Comparison of ENCODE assay signal across 7 cellular contexts in the genomic region with DNA sequence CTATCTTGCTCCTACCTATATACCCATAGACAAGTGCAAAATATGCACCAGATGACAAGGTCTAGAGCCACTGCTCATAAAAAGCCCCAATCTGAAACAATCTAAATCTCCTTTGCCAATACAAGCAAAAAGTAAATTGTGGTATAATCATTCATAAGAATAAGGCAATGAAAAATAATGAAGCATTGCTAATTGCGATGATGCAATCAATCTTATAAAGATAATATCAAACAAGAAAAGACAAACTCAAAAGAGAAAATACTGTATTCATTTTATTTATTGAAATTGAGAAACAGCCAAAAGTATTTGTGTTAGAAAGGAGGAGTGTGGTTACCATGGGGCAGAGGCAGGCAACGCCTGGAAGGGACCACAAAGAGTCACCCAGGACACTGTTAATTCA.
"Had no signal": no experiment of that assay in that cellular context is flagged by ENCODE, and none has a peak within 500 bp of the region (broad histone marks: within the 10 kb centered on the region; RNA-seq: fewer than 3 reads in every experiment).

No MANE protein-coding gene starts in this region.

- FAIRE-seq: HTR-8/SVneo had no signal

- H3K4me3 Mint-ChIP-seq: IgD-negative memory B cell had no signal

- H3K36me3 Mint-ChIP-seq: IgD-negative memory B cell had no signal

- H3K4me1 Mint-ChIP-seq: IgD-negative memory B cell had no signal

- H3K27ac Mint-ChIP-seq: IgD-negative memory B cell had no signal

- H3K9ac ChIP-seq: KMS-11 had no signal

- H3K4me2 ChIP-seq: KMS-11 had no signal

- DNase-seq: Karpas-422, KBM-7, KG1 had no signal

- H3K27ac ChIP-seq: HL-60, KMS-11 had no signal
